Comparison of ENCODE assay signal across 9 cellular contexts in the genomic region with DNA sequence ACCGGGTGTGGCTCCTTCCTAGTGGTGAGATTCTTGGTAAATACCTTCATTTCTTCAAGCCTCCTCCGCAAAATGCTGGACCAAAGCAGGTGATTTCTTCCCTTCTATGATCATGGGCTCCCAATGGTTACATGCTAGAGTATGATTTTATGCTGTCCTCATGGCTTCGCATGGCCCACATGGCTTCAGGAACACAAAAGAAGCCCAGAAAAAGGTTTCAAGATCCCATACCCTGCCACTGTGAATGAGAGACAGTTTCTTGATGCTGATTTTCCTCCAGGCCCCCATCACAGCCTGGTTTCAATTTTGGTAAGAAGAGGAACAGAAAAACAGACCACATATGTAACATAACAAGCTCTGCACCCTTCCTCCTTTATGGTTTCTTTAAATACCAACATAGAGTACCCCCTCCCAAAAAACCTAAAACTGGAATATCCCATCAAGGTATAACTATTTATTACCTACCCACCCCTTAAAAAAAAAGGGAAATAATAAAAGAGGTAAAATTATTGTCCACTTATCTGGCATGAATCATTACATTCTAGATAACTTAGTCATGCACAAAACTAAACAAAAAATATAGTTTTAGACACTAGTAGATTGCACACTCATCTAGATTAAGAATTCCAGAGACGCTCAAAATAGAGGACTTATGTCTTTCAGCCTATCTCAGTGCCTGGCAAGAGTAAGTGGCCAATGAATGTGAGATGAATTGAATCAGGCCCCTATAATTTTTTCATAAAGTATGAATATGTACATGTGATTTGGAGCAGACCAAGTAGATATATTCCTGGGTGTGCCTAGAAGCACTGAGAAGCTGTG. TPM values are rescaled to one million over a fixed set of nuclear protein-coding genes. Genes with fewer than 3 reads are reported as not detected.
A peak's percentile ranks its signal among the peaks of the same experiment; 100 is the strongest.
DNase-seq lines count a peak whose midpoint lies in the region; ATAC-seq and TF ChIP-seq lines count a peak whose summit lies in the region.
"Had no signal": no experiment of that assay in that cellular context is flagged by ENCODE, and none has a peak within 500 bp of the region (broad histone marks: within the 10 kb centered on the region; RNA-seq: fewer than 3 reads in every experiment).

No MANE protein-coding gene starts in this region.

- H3K36me3 ChIP-seq in WERI-Rb-1 (no peaks in the 10 kb centered on the region), stomach (no peaks in the 10 kb centered on the region)
- H3K36me3 ChIP-seq: adrenal gland had no signal

- H3K4me3 ChIP-seq in WERI-Rb-1 (ENCODE audit: low read depth, low read length) (no peak overlapping the region), stomach (no peak overlapping the region)
- H3K4me3 ChIP-seq: adrenal gland had no signal

- TF ChIP-seq EP300 in stomach (IDR thresholded peaks at IDR 0.05) = no peak

- intact Hi-C loops in stomach (cut with DNase I; ENCODE audit: low total_unique reads) = no loop called here

- no peak for TF ChIP-seq POLR2A in stomach (IDR thresholded peaks at IDR 0.05)

- H3K9me3 ChIP-seq in WERI-Rb-1 (ENCODE audit: severe bottlenecking) (peaks cover 14% of the 10 kb centered on the region), stomach (no peaks in the 10 kb centered on the region)
- H3K9me3 ChIP-seq: adrenal gland had no signal

- ATAC-seq in GM19372 (IDR thresholded peaks at IDR 0.05; ENCODE audit: low read depth, unreplicated experiment) (peak; percentile 73), HG02938 (IDR thresholded peaks at IDR 0.05; ENCODE audit: unreplicated experiment) (peak; percentile 84)

- H3K27me3 ChIP-seq in WERI-Rb-1 (ENCODE audit: insufficient read depth, low read depth, severe bottlenecking) (peaks cover 100% of the 10 kb centered on the region), stomach (peaks cover 13 to 39% (median 36%) of the 10 kb centered on the region in 3 donors)

- peak; percentile 41 for DNase-seq in AG08396 (ENCODE audit: low spot score)
- peak; percentile 63 for DNase-seq in NCI-H226
- DNase-seq in activated CD4-positive, alpha-beta T cell treated with anti-CD3 and anti-CD28 coated beads, Interleukin-2, amount 50 U/mL, for 4 hours = no peak
- no peak for DNase-seq in WERI-Rb-1
- DNase-seq in stomach = no peak
- DNase-seq in amygdala (lab: John Stamatoyannopoulos, UW) = no peak

- 74 to 84% (median 79%) methylated on average over 4 of the region's 4 CpGs for WGBS in stomach, 5 donors

- peaks cover 12 to 26% (median 21%) of the 10 kb centered on the region in 4 donors for H3K4me1 ChIP-seq in stomach

- TF ChIP-seq CTCF in WERI-Rb-1 (IDR thresholded peaks at IDR 0.05; ENCODE audit: low read depth, low read length) (no peak), stomach (IDR thresholded peaks at IDR 0.05) (no peak)

- no peak overlapping the region for H3K27ac ChIP-seq in WERI-Rb-1
- no peak overlapping the region for H3K27ac ChIP-seq in stomach
- H3K27ac ChIP-seq: adrenal gland had no signal

RNA-seq across cellular contexts. Expression of a gene that starts 2.3 kb away (rescaled TPM):
- total RNA-seq in stomach = not detected
- polyA plus RNA-seq in stomach = not detected

RNA-seq across cellular contexts. Expression of a gene that starts 42.1 kb away (rescaled TPM):
- 10 to 100 TPM in 1 of 5 donors, 1 to 10 TPM in 1, under 1 TPM in 2, not detected in 1; 0.14 to 17.1 (median 1.4) TPM for total RNA-seq in stomach
- 1 to 10 TPM in 1 of 3 donors, under 1 TPM in 2; 0.15 to 1.2 (median 0.62) TPM for polyA plus RNA-seq in stomach

RNA-seq across cellular contexts. Expression of a gene that starts 50.6 kb away (rescaled TPM):
- not detected for total RNA-seq in stomach
- under 1 TPM; 0.19 to 0.46 (median 0.20) TPM for polyA plus RNA-seq in stomach
- total RNA-seq: adrenal gland had no signal

Comparison
In these comparisons a context has a peak if more than half of its experiments do, and no peak if none do; other contexts are left out.
1. DNase-seq: peak in AG08396 (single experiment) and NCI-H226 (single experiment); none in activated CD4-positive, alpha-beta T cell treated with anti-CD3 and anti-CD28 coated beads, Interleukin-2, amount 50 U/mL, for 4 hours (0 of 2), WERI-Rb-1 (single experiment), stomach (single experiment) and amygdala (0 of 56).